18 cellular contexts compared by ENCODE assay signal in the genomic region with DNA sequence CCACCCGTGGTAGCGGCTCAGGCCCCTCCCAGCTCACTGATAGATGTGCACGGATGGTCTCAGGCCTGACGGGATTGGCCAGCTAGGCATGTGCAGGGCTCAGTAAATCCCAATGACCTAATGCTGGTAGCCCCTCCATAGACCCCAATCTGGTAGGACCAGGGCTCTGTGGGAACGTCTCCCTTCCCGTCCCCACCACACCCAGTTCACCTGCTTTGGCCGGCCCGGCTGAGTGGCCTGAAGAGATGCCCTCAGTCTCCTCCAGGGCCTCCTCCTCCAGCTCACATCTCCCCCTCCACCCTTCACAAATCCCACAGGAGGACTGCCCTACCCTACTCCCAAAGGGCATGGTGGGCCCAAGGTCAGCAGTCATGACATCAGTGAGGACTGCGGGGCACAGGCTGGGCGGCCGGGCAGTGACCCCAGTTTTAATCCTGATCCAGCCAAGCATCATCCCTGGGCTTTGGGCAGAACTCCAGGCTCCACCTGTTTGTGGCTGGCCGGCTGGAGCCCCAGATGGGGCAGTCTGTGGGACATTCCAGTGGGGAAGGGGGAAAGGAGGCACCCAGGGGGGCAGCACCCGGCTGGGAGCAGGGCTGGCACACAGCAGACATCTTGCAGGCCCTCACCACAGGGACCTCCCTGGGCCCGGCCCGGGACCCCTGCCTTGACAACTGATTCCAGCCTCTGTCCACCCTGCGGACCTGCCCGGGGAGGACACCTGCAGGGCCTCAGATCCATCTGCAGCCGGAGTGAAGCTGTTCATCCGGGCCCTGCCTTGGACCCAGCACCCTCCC. TPM values are rescaled to one million over a fixed set of nuclear protein-coding genes. Genes with fewer than 3 reads are reported as not detected.
A peak's percentile ranks its signal among the peaks of the same experiment; 100 is the strongest.
DNase-seq lines count a peak whose midpoint lies in the region; ATAC-seq lines count a peak whose summit lies in the region.
"Had no signal": no experiment of that assay in that cellular context is flagged by ENCODE, and none has a peak within 500 bp of the region (broad histone marks: within the 10 kb centered on the region; RNA-seq: fewer than 3 reads in every experiment).

No MANE protein-coding gene starts in this region.

- no peak overlapping the region for H3K27ac Mint-ChIP-seq in activated naive CD4-positive, alpha-beta T cell treated with anti-CD3 and anti-CD28 coated beads, Interleukin-2, amount 10 ng/mL, durations not matched to agents 7 days and 5 days
- no peak overlapping the region for H3K27ac Mint-ChIP-seq in activated CD4-positive, alpha-beta T cell treated with anti-CD3 and anti-CD28 coated beads for 36 hours
- H3K27ac Mint-ChIP-seq: activated naive CD8-positive, alpha-beta T cell treated with anti-CD3 and anti-CD28 coated beads, Interleukin-2, amount 10 ng/mL, durations not matched to agents 7 days and 5 days; stimulated activated naive CD8-positive, alpha-beta T cell treated with anti-CD3 and anti-CD28 coated beads, Interleukin-15, Interleukin-2, amounts not matched to agents 100 ng/mL and 50 ng/mL, for 24 hours had no signal

- H3K4me1 Mint-ChIP-seq in activated naive CD4-positive, alpha-beta T cell treated with anti-CD3 and anti-CD28 coated beads, Interleukin-2, amount 10 ng/mL, durations not matched to agents 7 days and 5 days = peaks cover 12% of the 10 kb centered on the region
- peaks cover 6% of the 10 kb centered on the region for H3K4me1 Mint-ChIP-seq in activated CD4-positive, alpha-beta T cell treated with anti-CD3 and anti-CD28 coated beads for 36 hours

- no peaks in the 10 kb centered on the region for H3K36me3 Mint-ChIP-seq in activated naive CD4-positive, alpha-beta T cell treated with anti-CD3 and anti-CD28 coated beads, Interleukin-2, amount 10 ng/mL, durations not matched to agents 7 days and 5 days
- no peaks in the 10 kb centered on the region for H3K36me3 Mint-ChIP-seq in activated CD4-positive, alpha-beta T cell treated with anti-CD3 and anti-CD28 coated beads for 36 hours (ENCODE audit: low read depth)
- H3K36me3 Mint-ChIP-seq: activated naive CD8-positive, alpha-beta T cell treated with anti-CD3 and anti-CD28 coated beads, Interleukin-2, amount 10 ng/mL, durations not matched to agents 7 days and 5 days had no signal

- CTCF ChIA-PET in activated naive CD4-positive, alpha-beta T cell treated with anti-CD3 and anti-CD28 coated beads, Interleukin-2, amount 10 ng/mL, durations not matched to agents 7 days and 5 days (lab: Charles Lee) = no interaction called here
- CTCF ChIA-PET in activated CD4-positive, alpha-beta T cell treated with anti-CD3 and anti-CD28 coated beads for 36 hours (lab: Charles Lee) = no interaction called here

- peak; percentile 18 for DNase-seq in activated naive CD4-positive, alpha-beta T cell treated with anti-CD3 and anti-CD28 coated beads, Interleukin-2, amount 10 ng/mL, durations not matched to agents 7 days and 5 days
- DNase-seq in activated naive CD4-positive, alpha-beta T cell treated with anti-CD3 and anti-CD28 coated beads, Interleukin-2, amount 50 U/mL, for 16 hours = no peak
- DNase-seq in mesenteric fat pad (ENCODE audit: low spot score) (peak; percentile 60), GM03348 (ENCODE audit: low spot score) (no peak)
- DNase-seq in activated CD4-positive, alpha-beta T cell treated with anti-CD3 and anti-CD28 coated beads for 36 hours = no peak
- DNase-seq: activated naive CD8-positive, alpha-beta T cell treated with anti-CD3 and anti-CD28 coated beads, Interleukin-2, amount 10 ng/mL, durations not matched to agents 7 days and 5 days; activated T-cell treated with anti-CD3 and anti-CD28 coated beads for 4 hours; DND-41; NCI-H446; T-helper 1 cell; uterus had no signal

- intact Hi-C loops in activated CD4-positive, alpha-beta T cell treated with anti-CD3 and anti-CD28 coated beads for 36 hours (cut with DNase I, micrococcal nuclease) = no loop called here

- peak overlapping the region; percentile 75 for H3K27ac ChIP-seq in cingulate gyrus (ENCODE audit: low read depth, low read length)
- peak overlapping the region; percentile 82 for H3K27ac ChIP-seq in temporal lobe (ENCODE audit: low read depth, low read length)
- H3K27ac ChIP-seq: A549, uterus had no signal

- ATAC-seq in activated CD4-positive, alpha-beta T cell treated with anti-CD3 and anti-CD28 coated beads for 36 hours = no peak
- ATAC-seq in HG03460 (IDR thresholded peaks at IDR 0.05; ENCODE audit: unreplicated experiment) = no peak
- ATAC-seq: left lobe of liver had no signal

- peaks cover 66% of the 10 kb centered on the region for H3K27me3 Mint-ChIP-seq in activated naive CD4-positive, alpha-beta T cell treated with anti-CD3 and anti-CD28 coated beads, Interleukin-2, amount 10 ng/mL, durations not matched to agents 7 days and 5 days
- peaks cover 28% of the 10 kb centered on the region for H3K27me3 Mint-ChIP-seq in activated CD4-positive, alpha-beta T cell treated with anti-CD3 and anti-CD28 coated beads for 36 hours

- POLR2A ChIA-PET in activated CD4-positive, alpha-beta T cell treated with anti-CD3 and anti-CD28 coated beads for 36 hours (lab: Charles Lee) = no interaction called here

- no peak overlapping the region for H3K4me3 Mint-ChIP-seq in activated naive CD4-positive, alpha-beta T cell treated with anti-CD3 and anti-CD28 coated beads, Interleukin-2, amount 10 ng/mL, durations not matched to agents 7 days and 5 days
- H3K4me3 Mint-ChIP-seq in activated CD4-positive, alpha-beta T cell treated with anti-CD3 and anti-CD28 coated beads for 36 hours = no peak overlapping the region

- peaks cover 9% of the 10 kb centered on the region for H3K9me3 Mint-ChIP-seq in activated naive CD4-positive, alpha-beta T cell treated with anti-CD3 and anti-CD28 coated beads, Interleukin-2, amount 10 ng/mL, durations not matched to agents 7 days and 5 days
- peaks cover 6% of the 10 kb centered on the region for H3K9me3 Mint-ChIP-seq in activated CD4-positive, alpha-beta T cell treated with anti-CD3 and anti-CD28 coated beads for 36 hours (ENCODE audit: low read depth)

RNA-seq across cellular contexts. Expression of a gene that starts 2.3 kb away (rescaled TPM):
- total RNA-seq in mesenteric fat pad (not detected), temporal lobe (181 TPM)
- 1 to 10 TPM; 4.6 to 8.2 TPM for total RNA-seq in activated CD4-positive, alpha-beta T cell treated with anti-CD3 and anti-CD28 coated beads for 36 hours

RNA-seq across cellular contexts. Expression of a gene that starts 50.9 kb away (rescaled TPM):
- total RNA-seq in mesenteric fat pad (0.32 TPM), temporal lobe (not detected)
- not detected for total RNA-seq in activated CD4-positive, alpha-beta T cell treated with anti-CD3 and anti-CD28 coated beads for 36 hours
- total RNA-seq: activated naive CD8-positive, alpha-beta T cell treated with anti-CD3 and anti-CD28 coated beads, Interleukin-2, amount 10 ng/mL, durations not matched to agents 7 days and 5 days; pulmonary artery endothelial cell; uterus had no signal

Comparison
In these comparisons a context has a peak if more than half of its experiments do, and no peak if none do; other contexts are left out.
1. DNase-seq: peak in activated naive CD4-positive, alpha-beta T cell treated with anti-CD3 and anti-CD28 coated beads, Interleukin-2, amount 10 ng/mL, durations not matched to agents 7 days and 5 days (single experiment) and mesenteric fat pad (single experiment); none in activated naive CD4-positive, alpha-beta T cell treated with anti-CD3 and anti-CD28 coated beads, Interleukin-2, amount 50 U/mL, for 16 hours (single experiment), activated CD4-positive, alpha-beta T cell treated with anti-CD3 and anti-CD28 coated beads for 36 hours (single experiment) and GM03348 (single experiment).
2. RNA of a gene that starts 2.3 kb away (total RNA-seq): 181 TPM in temporal lobe (single experiment); 4.6 to 8.2 TPM in activated CD4-positive, alpha-beta T cell treated with anti-CD3 and anti-CD28 coated beads for 36 hours and not detected in mesenteric fat pad (single experiment); every median in the first group is over 10 times any median in the second.